9 cellular contexts compared by ENCODE assay signal in the genomic region with DNA sequence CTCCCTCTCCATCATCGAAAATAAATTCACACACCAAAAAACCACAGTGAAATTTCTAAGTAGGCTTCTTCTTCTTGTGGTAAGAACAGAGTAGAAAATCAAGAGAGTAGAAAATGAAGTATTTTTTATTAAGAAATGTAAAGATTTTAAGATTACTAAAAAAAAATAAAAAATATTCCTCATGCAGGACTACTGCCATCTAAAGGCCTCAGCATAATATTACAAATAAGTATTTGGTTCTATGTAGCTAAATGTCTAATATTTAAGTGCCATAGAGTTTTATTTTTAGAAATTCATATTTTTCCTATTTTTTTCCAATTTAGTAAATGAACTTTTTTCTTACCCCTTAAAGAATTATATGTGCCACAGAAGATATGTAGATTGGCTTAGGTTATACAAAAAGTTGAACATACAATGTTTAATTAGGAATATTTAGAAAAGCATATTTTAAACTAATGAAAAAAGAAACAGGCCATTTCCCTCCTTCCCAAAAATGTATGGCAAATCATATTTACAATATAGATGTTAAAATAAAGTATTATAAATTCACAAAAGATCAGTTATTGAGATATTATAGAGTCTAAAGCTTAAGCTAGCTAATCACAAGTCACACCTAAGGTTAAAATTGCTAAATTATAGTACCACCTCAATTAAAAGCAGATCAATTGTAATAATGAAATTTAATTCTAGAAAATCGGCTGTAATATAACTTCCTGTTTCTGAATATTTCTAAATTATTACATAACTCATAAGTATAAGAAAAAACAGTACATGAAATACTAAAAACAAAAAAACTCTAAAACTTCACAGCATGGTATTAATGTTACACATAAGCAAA. TPM values are rescaled to one million over a fixed set of nuclear protein-coding genes. Genes with fewer than 3 reads are reported as not detected.
DNase-seq lines count a peak whose midpoint lies in the region; ATAC-seq and TF ChIP-seq lines count a peak whose summit lies in the region.
"Had no signal": no experiment of that assay in that cellular context is flagged by ENCODE, and none has a peak within 500 bp of the region (broad histone marks: within the 10 kb centered on the region; RNA-seq: fewer than 3 reads in every experiment).

No MANE protein-coding gene starts in this region.

- no peak overlapping the region for H3K4me3 Mint-ChIP-seq in glutamatergic neuron (ENCODE audit: unreplicated experiment)

- H3K9me3 ChIP-seq in SU-DHL-6 (ENCODE audit: insufficient read depth, low read length) = peaks cover 9% of the 10 kb centered on the region; the same call in 1 of the 2 replicates

- POLR2A ChIA-PET in GM10248 (lab: Yijun Ruan, JAX) = no interaction called here

- peaks cover 5% of the 10 kb centered on the region for H3K36me3 Mint-ChIP-seq in glutamatergic neuron (ENCODE audit: unreplicated experiment)

- H3K27me3 Mint-ChIP-seq in glutamatergic neuron (ENCODE audit: unreplicated experiment) = peaks cover 3% of the 10 kb centered on the region

- CTCF ChIA-PET in GM10248 (lab: Yijun Ruan, JAX) = interaction anchor here (1.1 to 5.0 kb wide), 17 partner anchors 8 to 94 kb away, joined by 3 to 50 read pairs (median 4); no protein-coding TSS in a partner anchor

- TF ChIP-seq CTCF in 22Rv1 (IDR thresholded peaks at IDR 0.05) (peak; percentile 67), GM10248 (IDR thresholded peaks at IDR 0.05; ENCODE audit: control extremely low read depth, extremely low read depth, low read depth, missing control alignments) (peak; percentile 32), SU-DHL-6 (IDR thresholded peaks at IDR 0.05; ENCODE audit: insufficient read depth, low read length, poor library complexity, severe bottlenecking) (peak; percentile 34), glutamatergic neuron (IDR thresholded peaks at IDR 0.05; ENCODE audit: partially characterized antibody, unreplicated experiment) (peak; percentile 40)

- ATAC-seq in HG03565 (IDR thresholded peaks at IDR 0.05; ENCODE audit: unreplicated experiment) (no peak), HG02759 (IDR thresholded peaks at IDR 0.05; ENCODE audit: unreplicated experiment) (no peak)

- H3K9me3 Mint-ChIP-seq in glutamatergic neuron (ENCODE audit: unreplicated experiment) = peaks cover 7% of the 10 kb centered on the region

- H3K9me2 ChIP-seq in SU-DHL-6 (replicated peaks; ENCODE audit: insufficient read depth, low read length) = no peaks in the 10 kb centered on the region

- H3K36me3 ChIP-seq in SU-DHL-6 (ENCODE audit: low read length) = no peaks in the 10 kb centered on the region

- H3K79me2 ChIP-seq in SU-DHL-6 (ENCODE audit: insufficient read depth, low read length) = no peaks in the 10 kb centered on the region

- no peak overlapping the region for H3K4me3 ChIP-seq in SU-DHL-6 (ENCODE audit: insufficient read depth, low read length, poor library complexity, severe bottlenecking)

- no peaks in the 10 kb centered on the region for H3K4me1 Mint-ChIP-seq in glutamatergic neuron (ENCODE audit: low read depth, unreplicated experiment)

- H2AFZ ChIP-seq in SU-DHL-6 (ENCODE audit: low read depth, low read length, severe bottlenecking) = no peak overlapping the region

- no peak overlapping the region for H3K27ac Mint-ChIP-seq in glutamatergic neuron (ENCODE audit: unreplicated experiment)

- no peak overlapping the region for H3K27ac ChIP-seq in 22Rv1
- no peak overlapping the region for H3K27ac ChIP-seq in SU-DHL-6 (ENCODE audit: low read depth, low read length)

- H4K20me1 ChIP-seq in SU-DHL-6 (ENCODE audit: low read depth, low read length) = 0 out of 2 replicates have a peak, but pooled peaks cover 3% of the 10 kb centered on the region

- DNase-seq in GM10248 (ENCODE audit: extremely low spot score) (no peak), glutamatergic neuron (no peak), amygdala (lab: John Stamatoyannopoulos, UW) (no peak)
- no peak for DNase-seq in stimulated activated CD4-positive, alpha-beta T cell treated with anti-CD3 and anti-CD28 coated beads, Interleukin-15, amount 100 ng/mL, for 24 hours

- H3K9ac ChIP-seq in SU-DHL-6 (ENCODE audit: low read length) = no peak overlapping the region

- H3F3A ChIP-seq in SU-DHL-6 (ENCODE audit: insufficient read depth) = 0 out of 2 replicates have a peak, but pooled peaks cover 8% of the 10 kb centered on the region

- no peak overlapping the region for H3K4me2 ChIP-seq in SU-DHL-6 (ENCODE audit: low read depth, low read length, poor library complexity, severe bottlenecking)

- no peaks in the 10 kb centered on the region for H3K27me3 ChIP-seq in SU-DHL-6 (ENCODE audit: low read length)

RNA-seq across cellular contexts. Expression of a gene that starts 3.5 kb away (rescaled TPM):
- 21.6 TPM for total RNA-seq in glutamatergic neuron (ENCODE audit: unreplicated experiment)

RNA-seq across cellular contexts. Expression of a gene that starts 28.7 kb away (rescaled TPM):
- total RNA-seq in glutamatergic neuron (ENCODE audit: unreplicated experiment) = not detected
- total RNA-seq: ureter had no signal

RNA-seq across cellular contexts. Expression of a gene that starts 36.5 kb away (rescaled TPM):
- total RNA-seq in glutamatergic neuron (ENCODE audit: unreplicated experiment) = 0.37 TPM
